8 cellular contexts compared by ENCODE assay signal in genomic region chr3:177195941-177196472, GRCh38. TPM values are rescaled to one million over a fixed set of nuclear protein-coding genes. Genes with fewer than 3 reads are reported as not detected.
DNase-seq lines count a peak whose midpoint lies in the region; ATAC-seq, FAIRE-seq and TF ChIP-seq lines count a peak whose summit lies in the region.

No MANE protein-coding gene starts in this region.

- no peaks in the 10 kb centered on the region for H3K9me3 ChIP-seq in A549

- H3K4me1 ChIP-seq in A549, result peaks cover 31% of the 10 kb centered on the region

- FAIRE-seq in A549 (lab: Jason Lieb, UNC), result no peak

- POLR2A ChIA-PET in A549 (lab: Yijun Ruan, JAX), result interaction anchor here (1.0 to 3.5 kb wide), 2 partner anchors 162 to 164 kb away, joined by 4 to 31 read pairs; no protein-coding TSS in a partner anchor
- POLR2A ChIA-PET in RWPE1 (lab: Yijun Ruan, JAX; ENCODE audit: low non-redundant PET), result interaction anchor here (0.6 kb wide), 1 partner anchor 116 kb away, joined by 5 read pairs; no protein-coding TSS in a partner anchor

- no peak for TF ChIP-seq EP300 in A549 (IDR thresholded peaks at IDR 0.05)

- H3K4me2 ChIP-seq in A549, result peak overlapping the region; percentile 70

- DNase-seq in A549 (ENCODE audit: low read depth in 1 of 2, low spot score in 1 of 2) (no peak), GM12865 (ENCODE audit: low read depth) (peak; percentile 63), RWPE1 (ENCODE audit: low spot score) (peak; percentile 33), dorsolateral prefrontal cortex (peak in 1 of 10 donors; percentile 13), myocyte (ENCODE audit: low read depth) (peak; percentile 30)
- no peak for DNase-seq in stimulated activated CD4-positive, alpha-beta T cell treated with anti-CD3 and anti-CD28 coated beads, Interleukin-12 subunit alpha, Interleukin-12 subunit beta, amount 100 ng/mL, for 4 hours

- no peak for TF ChIP-seq RAD21 in A549 (conservative IDR thresholded peaks at IDR 0.05 in 1 of 2, IDR thresholded peaks at IDR 0.05 in 1 of 2)

- H3K27ac ChIP-seq in A549 (peak overlapping the region; percentile 97 to 100), RWPE1 (peak overlapping the region; percentile 99), dorsolateral prefrontal cortex (peak overlapping the region in 58 of 59 donors; percentile 8 to 99 (median 95))

- CTCF ChIA-PET in A549 (lab: Yijun Ruan, JAX), result interaction anchor here (1.0 kb wide), 1 partner anchor 164 kb away, joined by 4 read pairs; no protein-coding TSS in a partner anchor
- CTCF ChIA-PET in RWPE1 (lab: Yijun Ruan, JAX), result interaction anchor here (0.7 kb wide), 1 partner anchor 253 kb away, joined by 3 read pairs; no protein-coding TSS in a partner anchor

- ATAC-seq in A549 (no peak), HG03457 (IDR thresholded peaks at IDR 0.05; ENCODE audit: unreplicated experiment) (no peak), GM21619 (IDR thresholded peaks at IDR 0.05; ENCODE audit: unreplicated experiment) (no peak)

- intact Hi-C loops in dorsolateral prefrontal cortex (cut with DNase I), result loop anchor here (1.0 to 10.0 kb wide), 5 partner anchors 145 to 1186 kb away; no protein-coding TSS in a partner anchor

- no peak for TF ChIP-seq POLR2A in A549 (IDR thresholded peaks at IDR 0.05; ENCODE audit: low read length)

- TF ChIP-seq CTCF in A549 (IDR thresholded peaks at IDR 0.05) (no peak), GM12865 (IDR thresholded peaks at IDR 0.05; ENCODE audit: insufficient read depth, low read depth, low read length, missing control alignments) (no peak), RWPE1 (conservative IDR thresholded peaks at IDR 0.05; ENCODE audit: low read depth) (no peak), dorsolateral prefrontal cortex (IDR thresholded peaks at IDR 0.05 in 54 of 56, conservative IDR thresholded peaks at IDR 0.05 in 2 of 56; ENCODE audit: low read depth in 1 of 56, partially characterized antibody in 56 of 56) (peak in 1 of 56 donors; percentile 10)

- WGBS in A549 (ENCODE audit: missing lambda C conversion rate), result 1% methylated on average over 9 of the region's 12 CpGs

- H3K4me3 ChIP-seq in A549, result peak overlapping the region; percentile 96
- peak overlapping the region; percentile 74 for H3K4me3 ChIP-seq in GM12865 (ENCODE audit: low read depth, low read length)
- H3K4me3 ChIP-seq in dorsolateral prefrontal cortex, result peak overlapping the region; percentile 36 to 87 (median 77)

- H3K27me3 ChIP-seq in dorsolateral prefrontal cortex, result no peaks in the 10 kb centered on the region

TF ChIP-seq in A549, 52 proteins besides CTCF, POLR2A, EP300 and RAD21:
- no peak for TF ChIP-seq NFE2L2 (conservative IDR thresholded peaks at IDR 0.05; ENCODE audit: low read length)

RNA-seq across cellular contexts. Expression of gene TBL1XR1, which starts 1.3 kb away (rescaled TPM):
- polyA plus RNA-seq in A549 (2011; rRNA removed) (106 and 125 TPM in 2 replicates), A549 (2017; fragmentation: RNase III; extraction: RNeasy Plus Mini Kit Qiagen cat#74134 plus additional on column Dnase treatment) (30.9 to 41.4 TPM (median 40.6 TPM) in 3 replicates)
- 13.1 and 15.8 TPM in 2 replicates for polyA plus RNA-seq in A549 (2012; cell fraction: cytosol; rRNA removed)
- polyA plus RNA-seq in A549 (2012; cell fraction: nucleus; rRNA removed), result 6.9 and 11.2 TPM in 2 replicates
- polyA minus RNA-seq in A549 (2011; rRNA and poly(A)+ RNA removed), result 298 and 417 TPM in 2 replicates
- total RNA-seq in dorsolateral prefrontal cortex (100 to 1,000 TPM; 104 to 240 (median 165) TPM), myocyte (150 and 167 TPM in 2 replicates)
- 63.5 TPM for polyA plus RNA-seq in myocyte (2012)

Comparison
In these comparisons a context has a peak if more than half of its experiments do, and no peak if none do; other contexts are left out.
1. DNase-seq: peak in GM12865 (single experiment), RWPE1 (single experiment) and myocyte (single experiment); none in A549 (0 of 2) and stimulated activated CD4-positive, alpha-beta T cell treated with anti-CD3 and anti-CD28 coated beads, Interleukin-12 subunit alpha, Interleukin-12 subunit beta, amount 100 ng/mL, for 4 hours (single experiment).
2. Peak in every context shown above with its lines, with median percentiles within 50 percentile points of each other: H3K27ac ChIP-seq and H3K4me3 ChIP-seq.